Comparison of ENCODE assay signal across 1 cellular context in the genomic region with DNA sequence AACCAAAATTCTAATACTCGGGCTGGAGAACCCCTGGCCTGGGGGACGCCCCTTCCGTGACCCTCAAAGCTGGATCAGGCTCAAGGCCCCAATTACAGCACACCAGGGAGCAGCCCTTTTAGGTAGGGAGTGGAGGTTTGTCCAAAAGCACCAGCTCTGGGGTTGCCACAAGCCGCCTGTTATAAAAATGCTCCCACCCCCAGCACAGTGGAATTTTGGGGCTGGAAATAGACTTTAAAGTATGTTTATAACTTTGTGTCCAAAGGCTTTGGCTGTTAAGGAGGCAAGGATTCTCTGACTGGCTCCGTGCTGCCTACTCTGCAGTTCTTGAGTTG.
TF ChIP-seq lines count a peak whose summit lies in the region.

No MANE protein-coding gene starts in this region.

TF ChIP-seq in HCT116, 20 proteins besides CTCF, POLR2A, EP300 and RAD21 (continued from another document):
- TF ChIP-seq, protein P1, sequence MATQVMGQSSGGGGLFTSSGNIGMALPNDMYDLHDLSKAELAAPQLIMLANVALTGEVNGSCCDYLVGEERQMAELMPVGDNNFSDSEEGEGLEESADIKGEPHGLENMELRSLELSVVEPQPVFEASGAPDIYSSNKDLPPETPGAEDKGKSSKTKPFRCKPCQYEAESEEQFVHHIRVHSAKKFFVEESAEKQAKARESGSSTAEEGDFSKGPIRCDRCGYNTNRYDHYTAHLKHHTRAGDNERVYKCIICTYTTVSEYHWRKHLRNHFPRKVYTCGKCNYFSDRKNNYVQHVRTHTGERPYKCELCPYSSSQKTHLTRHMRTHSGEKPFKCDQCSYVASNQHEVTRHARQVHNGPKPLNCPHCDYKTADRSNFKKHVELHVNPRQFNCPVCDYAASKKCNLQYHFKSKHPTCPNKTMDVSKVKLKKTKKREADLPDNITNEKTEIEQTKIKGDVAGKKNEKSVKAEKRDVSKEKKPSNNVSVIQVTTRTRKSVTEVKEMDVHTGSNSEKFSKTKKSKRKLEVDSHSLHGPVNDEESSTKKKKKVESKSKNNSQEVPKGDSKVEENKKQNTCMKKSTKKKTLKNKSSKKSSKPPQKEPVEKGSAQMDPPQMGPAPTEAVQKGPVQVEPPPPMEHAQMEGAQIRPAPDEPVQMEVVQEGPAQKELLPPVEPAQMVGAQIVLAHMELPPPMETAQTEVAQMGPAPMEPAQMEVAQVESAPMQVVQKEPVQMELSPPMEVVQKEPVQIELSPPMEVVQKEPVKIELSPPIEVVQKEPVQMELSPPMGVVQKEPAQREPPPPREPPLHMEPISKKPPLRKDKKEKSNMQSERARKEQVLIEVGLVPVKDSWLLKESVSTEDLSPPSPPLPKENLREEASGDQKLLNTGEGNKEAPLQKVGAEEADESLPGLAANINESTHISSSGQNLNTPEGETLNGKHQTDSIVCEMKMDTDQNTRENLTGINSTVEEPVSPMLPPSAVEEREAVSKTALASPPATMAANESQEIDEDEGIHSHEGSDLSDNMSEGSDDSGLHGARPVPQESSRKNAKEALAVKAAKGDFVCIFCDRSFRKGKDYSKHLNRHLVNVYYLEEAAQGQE (IDR thresholded peaks at IDR 0.05; ENCODE audit: low read depth) = no peak
- TF ChIP-seq, protein P2, sequence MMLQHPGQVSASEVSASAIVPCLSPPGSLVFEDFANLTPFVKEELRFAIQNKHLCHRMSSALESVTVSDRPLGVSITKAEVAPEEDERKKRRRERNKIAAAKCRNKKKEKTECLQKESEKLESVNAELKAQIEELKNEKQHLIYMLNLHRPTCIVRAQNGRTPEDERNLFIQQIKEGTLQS (IDR thresholded peaks at IDR 0.05) = no peak
- TF ChIP-seq EZH2phosphoT487 (IDR thresholded peaks at IDR 0.05; ENCODE audit: borderline replicate concordance) (no peak), SRF (IDR thresholded peaks at IDR 0.05; ENCODE audit: low read depth) (no peak), EZH2 (IDR thresholded peaks at IDR 0.05) (no peak), JUND (IDR thresholded peaks at IDR 0.05) (no peak), SP1 (IDR thresholded peaks at IDR 0.05; ENCODE audit: low read depth) (no peak), TCF7L2 (IDR thresholded peaks at IDR 0.05; ENCODE audit: borderline replicate concordance, extremely low read depth, insufficient read depth, insufficient read length) (no peak), EGR1 (IDR thresholded peaks at IDR 0.05; ENCODE audit: low read depth) (no peak), ZNF274 (IDR thresholded peaks at IDR 0.05; ENCODE audit: low read depth, low read length) (no peak), CEBPB (IDR thresholded peaks at IDR 0.05; ENCODE audit: low read depth) (no peak), CBX3 (IDR thresholded peaks at IDR 0.05; ENCODE audit: low read depth) (no peak)
